ENCODE assay signal across 1 cellular context in the genomic region with DNA sequence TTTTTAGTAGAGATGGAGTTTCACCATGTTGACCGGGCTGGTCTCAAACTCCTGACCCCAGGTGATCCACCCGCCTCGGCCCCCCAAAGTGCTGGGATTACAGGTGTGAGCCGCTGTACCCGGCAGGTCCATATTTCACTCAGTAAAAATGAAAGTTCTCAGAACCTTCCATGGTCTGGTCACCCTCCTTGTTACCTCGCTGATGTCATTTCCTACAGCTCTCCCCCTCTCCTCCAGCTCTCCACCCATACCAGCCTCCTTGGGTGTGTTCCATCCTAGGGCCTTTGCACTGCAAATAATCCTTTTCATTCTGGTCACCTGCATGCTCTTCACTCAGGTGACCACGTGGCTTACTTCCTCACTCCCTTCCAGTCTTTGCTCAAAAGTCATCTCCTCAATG.
TF ChIP-seq lines count a peak whose summit lies in the region.

No MANE protein-coding gene starts in this region.

TF ChIP-seq in GM12891, 5 proteins besides CTCF, POLR2A, EP300 and RAD21:
- TF ChIP-seq POLR2AphosphoS5 (IDR thresholded peaks at IDR 0.05; ENCODE audit: low read depth, low read length) (no peak), POU2F2 (IDR thresholded peaks at IDR 0.05; ENCODE audit: low read depth, low read length) (no peak), PAX5 (IDR thresholded peaks at IDR 0.05; ENCODE audit: insufficient read depth, low read length, severe bottlenecking) (no peak), TAF1 (IDR thresholded peaks at IDR 0.05; ENCODE audit: low read depth, low read length) (no peak), SPI1 (IDR thresholded peaks at IDR 0.05; ENCODE audit: low read depth, low read length) (no peak)
